ENCODE assay signal across 9 cellular contexts in genomic region chr14:73825551-73826188, GRCh38. TPM values are rescaled to one million over a fixed set of nuclear protein-coding genes. Genes with fewer than 3 reads are reported as not detected.
DNase-seq lines count a peak whose midpoint lies in the region; ATAC-seq and TF ChIP-seq lines count a peak whose summit lies in the region.
"Had no signal": no experiment of that assay in that cellular context is flagged by ENCODE, and none has a peak within 500 bp of the region (broad histone marks: within the 10 kb centered on the region; RNA-seq: fewer than 3 reads in every experiment).

No MANE protein-coding gene starts in this region.

- DNase-seq in GDM1 (lab: John Stamatoyannopoulos, UW) (peak; percentile 65), HL-60 (ENCODE audit: low read depth in 1 of 2, low spot score in 1 of 2) (peak; percentile 36 to 67), NCI-H82 (lab: John Stamatoyannopoulos, UW) (peak; percentile 92), memory B cell (ENCODE audit: low spot score in 2 of 2) (peak; percentile 72 to 74)
- DNase-seq in activated CD4-positive, alpha-beta memory T cell treated with anti-CD3 and anti-CD28 coated beads, Interleukin-2, amount 10 ng/mL, durations not matched to agents 7 days and 5 days, result peak; percentile 82
- peak; percentile 74 for DNase-seq in effector CD4-positive, alpha-beta T cell
- DNase-seq in stimulated activated CD8-positive, alpha-beta memory T cell treated with anti-CD3 and anti-CD28 coated beads, Interleukin-15, amount 100 ng/mL, for 1 hour (ENCODE audit: low read depth), result peak; percentile 60

- TF ChIP-seq CTCF in HL-60 (IDR thresholded peaks at IDR 0.05; ENCODE audit: insufficient read depth, low read length), result no peak

- H3K9me3 Mint-ChIP-seq in activated CD4-positive, alpha-beta memory T cell treated with anti-CD3 and anti-CD28 coated beads, Interleukin-2, amount 10 ng/mL, durations not matched to agents 7 days and 5 days, result no peaks in the 10 kb centered on the region
- no peaks in the 10 kb centered on the region for H3K9me3 Mint-ChIP-seq in memory B cell

- peaks cover 5% of the 10 kb centered on the region for H3K27me3 Mint-ChIP-seq in activated CD4-positive, alpha-beta memory T cell treated with anti-CD3 and anti-CD28 coated beads, Interleukin-2, amount 10 ng/mL, durations not matched to agents 7 days and 5 days
- H3K27me3 Mint-ChIP-seq in memory B cell, result no peaks in the 10 kb centered on the region

- H3K27ac Mint-ChIP-seq in activated CD4-positive, alpha-beta memory T cell treated with anti-CD3 and anti-CD28 coated beads, Interleukin-2, amount 10 ng/mL, durations not matched to agents 7 days and 5 days, result no peak overlapping the region
- no peak overlapping the region for H3K27ac Mint-ChIP-seq in memory B cell

- H3K27me3 ChIP-seq in HL-60 (ENCODE audit: insufficient read depth, poor library complexity, severe bottlenecking), result no peaks in the 10 kb centered on the region

- no peak overlapping the region for H3K4me3 ChIP-seq in HL-60 (replicated peaks; ENCODE audit: insufficient read depth, low read length)

- ATAC-seq in memory B cell (ENCODE audit: low read depth) (peak; percentile 95), GM21528 (IDR thresholded peaks at IDR 0.05; ENCODE audit: low FRiP score, unreplicated experiment) (no peak)

- H3K4me3 Mint-ChIP-seq in activated CD4-positive, alpha-beta memory T cell treated with anti-CD3 and anti-CD28 coated beads, Interleukin-2, amount 10 ng/mL, durations not matched to agents 7 days and 5 days, result no peak overlapping the region
- no peak overlapping the region for H3K4me3 Mint-ChIP-seq in memory B cell

- POLR2A ChIA-PET in activated CD4-positive, alpha-beta memory T cell treated with anti-CD3 and anti-CD28 coated beads, Interleukin-2, amount 10 ng/mL, durations not matched to agents 7 days and 5 days (lab: Charles Lee), result interaction anchor here (0.7 to 2.8 kb wide), 3 partner anchors 32 to 64 kb away, joined by 3 to 8 read pairs (median 3); no protein-coding TSS in a partner anchor

- H3K36me3 Mint-ChIP-seq in activated CD4-positive, alpha-beta memory T cell treated with anti-CD3 and anti-CD28 coated beads, Interleukin-2, amount 10 ng/mL, durations not matched to agents 7 days and 5 days (ENCODE audit: low read depth), result no peaks in the 10 kb centered on the region
- no peaks in the 10 kb centered on the region for H3K36me3 Mint-ChIP-seq in memory B cell

- CTCF ChIA-PET in activated CD4-positive, alpha-beta memory T cell treated with anti-CD3 and anti-CD28 coated beads, Interleukin-2, amount 10 ng/mL, durations not matched to agents 7 days and 5 days (lab: Charles Lee), result interaction anchor here (1.3 to 10.0 kb wide), 9 partner anchors 11 to 257 kb away, joined by 3 to 130 read pairs (median 8); partner anchors contain the start of gene ACOT2

- peaks cover 24% of the 10 kb centered on the region for H3K4me1 Mint-ChIP-seq in activated CD4-positive, alpha-beta memory T cell treated with anti-CD3 and anti-CD28 coated beads, Interleukin-2, amount 10 ng/mL, durations not matched to agents 7 days and 5 days
- peaks cover 6% of the 10 kb centered on the region for H3K4me1 Mint-ChIP-seq in memory B cell

- H3K27ac ChIP-seq in HL-60 (replicated peaks), result no peak overlapping the region
- H3K27ac ChIP-seq: epithelial cell of prostate had no signal

RNA-seq across cellular contexts. Expression of gene PTGR2, which starts 26.0 kb away (rescaled TPM):
- 1 to 10 TPM; 2.3 to 2.8 TPM for total RNA-seq in activated CD4-positive, alpha-beta memory T cell treated with anti-CD3 and anti-CD28 coated beads, Interleukin-2, amount 10 ng/mL, durations not matched to agents 7 days and 5 days
